In the genomic region with DNA sequence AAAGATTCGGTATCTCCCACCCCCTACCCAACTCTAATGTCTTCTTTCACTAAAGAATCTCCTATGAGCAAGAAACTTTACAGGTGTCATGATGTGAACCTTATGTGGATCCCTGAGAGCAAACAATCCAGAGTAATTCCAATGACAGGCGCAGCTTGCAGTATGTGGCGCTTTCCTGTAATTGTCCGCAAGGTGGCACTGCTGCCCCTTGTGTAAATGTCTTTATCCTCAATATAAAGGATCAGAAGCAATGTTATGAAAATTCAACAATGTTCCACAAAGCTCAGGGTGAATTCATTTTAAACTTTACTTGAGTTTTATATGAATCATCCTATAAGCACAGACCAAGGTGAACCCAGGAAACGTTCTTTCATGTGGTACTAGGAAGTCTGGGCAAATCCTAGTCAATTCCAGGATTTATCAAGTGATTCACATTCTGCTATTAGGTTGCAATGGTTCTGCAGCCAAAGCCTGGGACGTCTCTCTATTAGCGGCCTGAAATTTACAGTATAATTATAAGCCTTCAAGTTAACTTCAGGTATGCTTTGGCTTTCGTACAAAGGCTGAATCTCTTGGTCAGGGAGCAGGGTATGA, we compare ENCODE assay signal across 1 cellular context.
TF ChIP-seq lines count a peak whose summit lies in the region.

No MANE protein-coding gene starts in this region.

TF ChIP-seq in A549, 52 proteins besides CTCF, POLR2A, EP300 and RAD21 (continued from another document):
- TF ChIP-seq, protein P1, sequence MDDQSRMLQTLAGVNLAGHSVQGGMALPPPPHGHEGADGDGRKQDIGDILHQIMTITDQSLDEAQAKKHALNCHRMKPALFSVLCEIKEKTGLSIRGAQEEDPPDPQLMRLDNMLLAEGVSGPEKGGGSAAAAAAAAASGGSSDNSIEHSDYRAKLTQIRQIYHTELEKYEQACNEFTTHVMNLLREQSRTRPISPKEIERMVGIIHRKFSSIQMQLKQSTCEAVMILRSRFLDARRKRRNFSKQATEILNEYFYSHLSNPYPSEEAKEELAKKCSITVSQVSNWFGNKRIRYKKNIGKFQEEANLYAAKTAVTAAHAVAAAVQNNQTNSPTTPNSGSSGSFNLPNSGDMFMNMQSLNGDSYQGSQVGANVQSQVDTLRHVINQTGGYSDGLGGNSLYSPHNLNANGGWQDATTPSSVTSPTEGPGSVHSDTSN (IDR thresholded peaks at IDR 0.05), result no peak
- no peak for TF ChIP-seq ZNF302 (CRISPR knock-in tag; IDR thresholded peaks at IDR 0.05)
